Comparison of ENCODE assay signal across 11 cellular contexts in the genomic region with DNA sequence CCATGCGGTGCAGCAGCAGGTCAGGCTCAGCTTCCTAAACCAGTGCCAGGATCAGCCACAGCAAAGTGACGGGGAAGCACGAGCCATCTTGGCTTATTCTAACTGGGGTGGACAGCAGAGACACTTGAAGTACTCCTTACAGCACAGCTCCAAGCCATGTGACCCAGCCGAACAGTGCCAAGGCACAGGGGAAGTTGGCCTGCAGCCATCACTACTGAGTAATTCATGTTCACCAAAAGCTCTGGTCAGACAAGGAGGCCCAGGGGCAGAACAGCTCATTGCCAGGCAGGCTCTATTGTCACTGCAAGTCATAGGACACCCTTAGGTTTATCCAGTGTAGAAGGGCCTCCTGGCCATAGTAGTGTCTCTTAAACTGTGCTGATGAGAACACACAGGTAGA. TPM values are rescaled to one million over a fixed set of nuclear protein-coding genes. Genes with fewer than 3 reads are reported as not detected.
DNase-seq lines count a peak whose midpoint lies in the region; ATAC-seq and TF ChIP-seq lines count a peak whose summit lies in the region.
"Had no signal": no experiment of that assay in that cellular context is flagged by ENCODE, and none has a peak within 500 bp of the region (broad histone marks: within the 10 kb centered on the region; RNA-seq: fewer than 3 reads in every experiment).

No MANE protein-coding gene starts in this region.

- peak; percentile 53 for DNase-seq in AG08395 (ENCODE audit: low spot score)
- DNase-seq in NCI-H1105 treated with DMSO at 0.1 percent for 48 hours (lab: John Stamatoyannopoulos, UW) = peak; percentile 44
- peak; percentile 86 for DNase-seq in cerebellum (ENCODE audit: low spot score)
- peak; percentile 52 to 75 for DNase-seq in left lung
- DNase-seq in NCI-H526 treated with DMSO at 0.1 percent for 48 hours (lab: John Stamatoyannopoulos, UW) = no peak
- no peak for DNase-seq in SIG-M5 (lab: John Stamatoyannopoulos, UW)
- DNase-seq in stimulated activated naive CD8-positive, alpha-beta T cell treated with anti-CD3 and anti-CD28 coated beads, Interleukin-15, amount 100 ng/mL, for 72 hours = no peak
- DNase-seq in effector memory CD4-positive, alpha-beta T cell = no peak
- DNase-seq: spleen had no signal

- H3K36me3 ChIP-seq in left lung = no peaks in the 10 kb centered on the region
- no peaks in the 10 kb centered on the region for H3K36me3 ChIP-seq in effector memory CD4-positive, alpha-beta T cell (ENCODE audit: control insufficient read depth, insufficient read depth, low read length)
- H3K36me3 ChIP-seq: spleen had no signal

- TF ChIP-seq CTCF in left lung (IDR thresholded peaks at IDR 0.05) = no peak

- no peaks in the 10 kb centered on the region for H3K4me1 Mint-ChIP-seq in stimulated activated naive CD8-positive, alpha-beta T cell treated with anti-CD3 and anti-CD28 coated beads, Interleukin-15, amount 100 ng/mL, for 72 hours

- H3K4me1 ChIP-seq in left lung = no peaks in the 10 kb centered on the region
- no peaks in the 10 kb centered on the region for H3K4me1 ChIP-seq in effector memory CD4-positive, alpha-beta T cell (ENCODE audit: control insufficient read depth, insufficient read depth, low read length, poor library complexity, severe bottlenecking)
- H3K4me1 ChIP-seq: spleen had no signal

- H3K4me3 Mint-ChIP-seq in stimulated activated naive CD8-positive, alpha-beta T cell treated with anti-CD3 and anti-CD28 coated beads, Interleukin-15, amount 100 ng/mL, for 72 hours = no peak overlapping the region

- no peaks in the 10 kb centered on the region for H3K9me3 Mint-ChIP-seq in stimulated activated naive CD8-positive, alpha-beta T cell treated with anti-CD3 and anti-CD28 coated beads, Interleukin-15, amount 100 ng/mL, for 72 hours

- peak; percentile 81 for ATAC-seq in left lung
- ATAC-seq in stimulated activated naive CD8-positive, alpha-beta T cell treated with anti-CD3 and anti-CD28 coated beads, Interleukin-15, amount 100 ng/mL, for 72 hours = no peak
- ATAC-seq: left colon had no signal

- no peak overlapping the region for H3K27ac Mint-ChIP-seq in stimulated activated naive CD8-positive, alpha-beta T cell treated with anti-CD3 and anti-CD28 coated beads, Interleukin-15, amount 100 ng/mL, for 72 hours

- H3K4me3 ChIP-seq in left lung = no peak overlapping the region
- H3K4me3 ChIP-seq in effector memory CD4-positive, alpha-beta T cell (ENCODE audit: insufficient read depth, low read depth, low read length, poor library complexity, severe bottlenecking) = no peak overlapping the region
- H3K4me3 ChIP-seq: spleen had no signal

- no peaks in the 10 kb centered on the region for H3K9me3 ChIP-seq in left lung
- H3K9me3 ChIP-seq in effector memory CD4-positive, alpha-beta T cell (ENCODE audit: control insufficient read depth, low read length) = no peaks in the 10 kb centered on the region
- H3K9me3 ChIP-seq: spleen had no signal

- no peak overlapping the region for H3K27ac ChIP-seq in left lung
- H3K27ac ChIP-seq in effector memory CD4-positive, alpha-beta T cell (ENCODE audit: insufficient read depth, low read length, poor library complexity, severe bottlenecking) = no peak overlapping the region
- H3K27ac ChIP-seq: KMS-11, spleen had no signal

- no peaks in the 10 kb centered on the region for H3K27me3 Mint-ChIP-seq in stimulated activated naive CD8-positive, alpha-beta T cell treated with anti-CD3 and anti-CD28 coated beads, Interleukin-15, amount 100 ng/mL, for 72 hours

- no peaks in the 10 kb centered on the region for H3K27me3 ChIP-seq in left lung
- H3K27me3 ChIP-seq in effector memory CD4-positive, alpha-beta T cell (replicated peaks; ENCODE audit: control insufficient read depth, insufficient read depth, low read length, poor library complexity, severe bottlenecking) = no peaks in the 10 kb centered on the region

- intact Hi-C loops in left lung (cut with DNase I) = no loop called here

RNA-seq across cellular contexts. Expression of a gene that starts 23.4 kb away (rescaled TPM):
- total RNA-seq in cerebellum = 6.5 TPM
- not detected for total RNA-seq in left lung
- total RNA-seq: left colon, spleen had no signal

Comparison
In these comparisons a context has a peak if more than half of its experiments do, and no peak if none do; other contexts are left out.
1. DNase-seq: peak in AG08395 (single experiment), NCI-H1105 treated with DMSO at 0.1 percent for 48 hours (single experiment), cerebellum (single experiment) and left lung (2 of 2); none in NCI-H526 treated with DMSO at 0.1 percent for 48 hours (single experiment), SIG-M5 (single experiment), stimulated activated naive CD8-positive, alpha-beta T cell treated with anti-CD3 and anti-CD28 coated beads, Interleukin-15, amount 100 ng/mL, for 72 hours (0 of 2) and effector memory CD4-positive, alpha-beta T cell (0 of 3).